1 cellular context compared by ENCODE assay signal in the genomic region with DNA sequence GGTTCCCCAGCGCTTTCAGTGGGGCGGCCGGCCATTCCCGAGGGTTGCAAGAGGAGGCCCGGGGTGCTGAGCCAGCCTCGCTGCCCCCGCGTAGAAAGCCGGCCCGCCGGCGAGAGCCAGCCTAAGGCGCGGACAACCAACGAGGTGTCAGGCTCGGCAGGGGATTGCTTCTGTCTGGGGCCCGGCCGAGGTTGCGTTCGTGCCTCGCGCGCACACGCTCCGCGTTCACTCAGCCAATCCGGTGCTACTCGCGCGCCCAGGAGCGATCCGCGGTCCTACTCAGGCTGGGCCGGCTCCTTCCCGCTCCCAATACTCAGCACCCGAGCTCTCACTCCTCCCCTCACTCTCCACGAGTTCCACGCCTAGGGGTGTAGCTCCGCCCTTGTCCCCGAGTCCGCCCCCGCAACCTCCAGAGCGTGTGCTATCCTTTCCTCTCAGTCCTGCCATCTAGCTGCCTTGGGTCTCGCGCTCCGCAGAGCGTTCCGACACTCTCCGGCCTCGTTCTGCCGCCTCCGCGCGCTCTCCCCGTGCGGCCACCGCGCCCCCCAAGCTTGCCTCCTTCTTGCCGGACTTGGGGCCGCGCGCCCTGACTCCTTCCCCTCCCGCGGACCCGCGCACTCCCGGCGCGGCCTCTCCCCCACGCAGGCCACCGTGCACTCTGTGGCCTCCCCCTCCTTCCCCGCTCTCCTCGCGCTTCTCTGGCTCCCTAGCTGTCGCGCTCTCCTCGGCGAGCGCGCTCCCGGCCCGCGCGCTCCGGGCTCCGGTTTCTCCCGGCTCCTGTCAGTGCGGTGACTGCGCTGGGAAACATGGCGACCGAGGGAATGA.
TF ChIP-seq lines count a peak whose summit lies in the region.

A gene (plus strand): TSS at position 426 of the 825 bp plus-strand sequence.

TF ChIP-seq in HepG2, 621 proteins besides CTCF, POLR2A, EP300 and RAD21 (continued from another document and continues in another):
- TF ChIP-seq, protein P1, sequence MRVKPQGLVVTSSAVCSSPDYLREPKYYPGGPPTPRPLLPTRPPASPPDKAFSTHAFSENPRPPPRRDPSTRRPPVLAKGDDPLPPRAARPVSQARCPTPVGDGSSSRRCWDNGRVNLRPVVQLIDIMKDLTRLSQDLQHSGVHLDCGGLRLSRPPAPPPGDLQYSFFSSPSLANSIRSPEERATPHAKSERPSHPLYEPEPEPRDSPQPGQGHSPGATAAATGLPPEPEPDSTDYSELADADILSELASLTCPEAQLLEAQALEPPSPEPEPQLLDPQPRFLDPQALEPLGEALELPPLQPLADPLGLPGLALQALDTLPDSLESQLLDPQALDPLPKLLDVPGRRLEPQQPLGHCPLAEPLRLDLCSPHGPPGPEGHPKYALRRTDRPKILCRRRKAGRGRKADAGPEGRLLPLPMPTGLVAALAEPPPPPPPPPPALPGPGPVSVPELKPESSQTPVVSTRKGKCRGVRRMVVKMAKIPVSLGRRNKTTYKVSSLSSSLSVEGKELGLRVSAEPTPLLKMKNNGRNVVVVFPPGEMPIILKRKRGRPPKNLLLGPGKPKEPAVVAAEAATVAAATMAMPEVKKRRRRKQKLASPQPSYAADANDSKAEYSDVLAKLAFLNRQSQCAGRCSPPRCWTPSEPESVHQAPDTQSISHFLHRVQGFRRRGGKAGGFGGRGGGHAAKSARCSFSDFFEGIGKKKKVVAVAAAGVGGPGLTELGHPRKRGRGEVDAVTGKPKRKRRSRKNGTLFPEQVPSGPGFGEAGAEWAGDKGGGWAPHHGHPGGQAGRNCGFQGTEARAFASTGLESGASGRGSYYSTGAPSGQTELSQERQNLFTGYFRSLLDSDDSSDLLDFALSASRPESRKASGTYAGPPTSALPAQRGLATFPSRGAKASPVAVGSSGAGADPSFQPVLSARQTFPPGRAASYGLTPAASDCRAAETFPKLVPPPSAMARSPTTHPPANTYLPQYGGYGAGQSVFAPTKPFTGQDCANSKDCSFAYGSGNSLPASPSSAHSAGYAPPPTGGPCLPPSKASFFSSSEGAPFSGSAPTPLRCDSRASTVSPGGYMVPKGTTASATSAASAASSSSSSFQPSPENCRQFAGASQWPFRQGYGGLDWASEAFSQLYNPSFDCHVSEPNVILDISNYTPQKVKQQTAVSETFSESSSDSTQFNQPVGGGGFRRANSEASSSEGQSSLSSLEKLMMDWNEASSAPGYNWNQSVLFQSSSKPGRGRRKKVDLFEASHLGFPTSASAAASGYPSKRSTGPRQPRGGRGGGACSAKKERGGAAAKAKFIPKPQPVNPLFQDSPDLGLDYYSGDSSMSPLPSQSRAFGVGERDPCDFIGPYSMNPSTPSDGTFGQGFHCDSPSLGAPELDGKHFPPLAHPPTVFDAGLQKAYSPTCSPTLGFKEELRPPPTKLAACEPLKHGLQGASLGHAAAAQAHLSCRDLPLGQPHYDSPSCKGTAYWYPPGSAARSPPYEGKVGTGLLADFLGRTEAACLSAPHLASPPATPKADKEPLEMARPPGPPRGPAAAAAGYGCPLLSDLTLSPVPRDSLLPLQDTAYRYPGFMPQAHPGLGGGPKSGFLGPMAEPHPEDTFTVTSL (CRISPR knock-in tag; IDR thresholded peaks at IDR 0.05; ENCODE audit: borderline replicate concordance), result peak; percentile 46; the same call in 1 of the 2 replicates
- TF ChIP-seq KLF12 (CRISPR knock-in tag; IDR thresholded peaks at IDR 0.05; ENCODE audit: borderline replicate concordance) (peak; percentile 33; the same call in 1 of the 2 replicates), ERF (CRISPR knock-in tag; IDR thresholded peaks at IDR 0.05) (peak; percentile 90), ZNF333 (CRISPR knock-in tag; IDR thresholded peaks at IDR 0.05; ENCODE audit: borderline replicate concordance) (peak; percentile 80), KAT7 (CRISPR knock-in tag; IDR thresholded peaks at IDR 0.05; ENCODE audit: borderline replicate concordance) (no peak; the same call in 1 of the 2 replicates), RBAK (CRISPR knock-in tag; IDR thresholded peaks at IDR 0.05) (no peak), SIN3B (IDR thresholded peaks at IDR 0.05; ENCODE audit: low read length) (peak; percentile 56), KDM4B (CRISPR knock-in tag; IDR thresholded peaks at IDR 0.05) (peak; percentile 67; the same call in 1 of the 2 replicates), ZNF10 (CRISPR knock-in tag; IDR thresholded peaks at IDR 0.05; ENCODE audit: borderline replicate concordance, low read depth) (no peak), U2AF1 (optimal IDR thresholded peaks at IDR 0.05; ENCODE audit: low read depth, low read length) (peak; percentile 78), EED (CRISPR knock-in tag; IDR thresholded peaks at IDR 0.05) (peak; percentile 70; the same call in 1 of the 2 replicates), ZNF563 (CRISPR knock-in tag; IDR thresholded peaks at IDR 0.05) (peak; percentile 97), RFXAP (CRISPR knock-in tag; IDR thresholded peaks at IDR 0.05; ENCODE audit: borderline replicate concordance) (peak; percentile 73; the same call in 1 of the 2 replicates), RFX1 (IDR thresholded peaks at IDR 0.05) (no peak), HDAC6 (IDR thresholded peaks at IDR 0.05; ENCODE audit: low read depth, low read length) (no peak), ZKSCAN8 (CRISPR knock-in tag; IDR thresholded peaks at IDR 0.05; ENCODE audit: borderline replicate concordance) (peak; percentile 11; the same call in 1 of the 2 replicates), HOXA5 (CRISPR knock-in tag; IDR thresholded peaks at IDR 0.05) (peak; percentile 74; the same call in 1 of the 2 replicates), STAT5B (CRISPR knock-in tag; IDR thresholded peaks at IDR 0.05) (no peak), KAT8 (CRISPR knock-in tag; IDR thresholded peaks at IDR 0.05) (peak; percentile 47), PHF8 (CRISPR knock-in tag; IDR thresholded peaks at IDR 0.05) (peak; percentile 94), YEATS4 (CRISPR knock-in tag; IDR thresholded peaks at IDR 0.05; ENCODE audit: borderline replicate concordance) (peak; percentile 83), MXI1 (IDR thresholded peaks at IDR 0.05; ENCODE audit: borderline replicate concordance, low read depth, low read length) (peak; percentile 90; the same call in 2 of the 3 replicates), ZNF138 (CRISPR knock-in tag; IDR thresholded peaks at IDR 0.05; ENCODE audit: low read depth) (0 out of 2 replicates have a peak, but pooled peaks have one; percentile 14), SMC3 (IDR thresholded peaks at IDR 0.05; ENCODE audit: low read length) (no peak), PPARG (CRISPR knock-in tag; conservative IDR thresholded peaks at IDR 0.05) (no peak), CENPX (CRISPR knock-in tag; IDR thresholded peaks at IDR 0.05) (no peak), SUZ12 (IDR thresholded peaks at IDR 0.05; ENCODE audit: low read depth, low read length) (no peak), RFX5 (IDR thresholded peaks at IDR 0.05; ENCODE audit: low read depth, low read length) (no peak; the same call in 1 of the 2 replicates), ZNF180 (CRISPR knock-in tag; IDR thresholded peaks at IDR 0.05; ENCODE audit: borderline replicate concordance, low read depth) (no peak), RELA (CRISPR knock-in tag; IDR thresholded peaks at IDR 0.05) (no peak), IRF2 (CRISPR knock-in tag; IDR thresholded peaks at IDR 0.05) (peak; percentile 87), FOSL1 (CRISPR knock-in tag; IDR thresholded peaks at IDR 0.05; ENCODE audit: borderline replicate concordance) (no peak), ZNF282 (IDR thresholded peaks at IDR 0.05; ENCODE audit: partially characterized antibody) (no peak), ZSCAN31 (CRISPR knock-in tag; IDR thresholded peaks at IDR 0.05; ENCODE audit: low read depth) (peak; percentile 94), ZNF674 (CRISPR knock-in tag; IDR thresholded peaks at IDR 0.05; ENCODE audit: low read depth) (0 out of 2 replicates have a peak, but pooled peaks have one; percentile 48), FOXO1 (CRISPR knock-in tag; IDR thresholded peaks at IDR 0.05) (peak; percentile 34), PTBP1 (IDR thresholded peaks at IDR 0.05; ENCODE audit: low read depth, low read length, poor library complexity, severe bottlenecking) (no peak), ZNF292 (CRISPR knock-in tag; IDR thresholded peaks at IDR 0.05; ENCODE audit: borderline replicate concordance, low read depth) (peak; percentile 99), ZFP90 (CRISPR knock-in tag; IDR thresholded peaks at IDR 0.05; ENCODE audit: borderline replicate concordance) (peak; percentile 60; the same call in 1 of the 2 replicates), SOX6 (IDR thresholded peaks at IDR 0.05) (no peak), SOX6 (CRISPR knock-in tag; IDR thresholded peaks at IDR 0.05) (peak; percentile 73)
- TF ChIP-seq, protein P2, sequence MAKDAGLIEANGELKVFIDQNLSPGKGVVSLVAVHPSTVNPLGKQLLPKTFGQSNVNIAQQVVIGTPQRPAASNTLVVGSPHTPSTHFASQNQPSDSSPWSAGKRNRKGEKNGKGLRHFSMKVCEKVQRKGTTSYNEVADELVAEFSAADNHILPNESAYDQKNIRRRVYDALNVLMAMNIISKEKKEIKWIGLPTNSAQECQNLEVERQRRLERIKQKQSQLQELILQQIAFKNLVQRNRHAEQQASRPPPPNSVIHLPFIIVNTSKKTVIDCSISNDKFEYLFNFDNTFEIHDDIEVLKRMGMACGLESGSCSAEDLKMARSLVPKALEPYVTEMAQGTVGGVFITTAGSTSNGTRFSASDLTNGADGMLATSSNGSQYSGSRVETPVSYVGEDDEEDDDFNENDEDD (CRISPR knock-in tag; IDR thresholded peaks at IDR 0.05; ENCODE audit: borderline replicate concordance), result peak; percentile 89
- TF ChIP-seq, protein P3, sequence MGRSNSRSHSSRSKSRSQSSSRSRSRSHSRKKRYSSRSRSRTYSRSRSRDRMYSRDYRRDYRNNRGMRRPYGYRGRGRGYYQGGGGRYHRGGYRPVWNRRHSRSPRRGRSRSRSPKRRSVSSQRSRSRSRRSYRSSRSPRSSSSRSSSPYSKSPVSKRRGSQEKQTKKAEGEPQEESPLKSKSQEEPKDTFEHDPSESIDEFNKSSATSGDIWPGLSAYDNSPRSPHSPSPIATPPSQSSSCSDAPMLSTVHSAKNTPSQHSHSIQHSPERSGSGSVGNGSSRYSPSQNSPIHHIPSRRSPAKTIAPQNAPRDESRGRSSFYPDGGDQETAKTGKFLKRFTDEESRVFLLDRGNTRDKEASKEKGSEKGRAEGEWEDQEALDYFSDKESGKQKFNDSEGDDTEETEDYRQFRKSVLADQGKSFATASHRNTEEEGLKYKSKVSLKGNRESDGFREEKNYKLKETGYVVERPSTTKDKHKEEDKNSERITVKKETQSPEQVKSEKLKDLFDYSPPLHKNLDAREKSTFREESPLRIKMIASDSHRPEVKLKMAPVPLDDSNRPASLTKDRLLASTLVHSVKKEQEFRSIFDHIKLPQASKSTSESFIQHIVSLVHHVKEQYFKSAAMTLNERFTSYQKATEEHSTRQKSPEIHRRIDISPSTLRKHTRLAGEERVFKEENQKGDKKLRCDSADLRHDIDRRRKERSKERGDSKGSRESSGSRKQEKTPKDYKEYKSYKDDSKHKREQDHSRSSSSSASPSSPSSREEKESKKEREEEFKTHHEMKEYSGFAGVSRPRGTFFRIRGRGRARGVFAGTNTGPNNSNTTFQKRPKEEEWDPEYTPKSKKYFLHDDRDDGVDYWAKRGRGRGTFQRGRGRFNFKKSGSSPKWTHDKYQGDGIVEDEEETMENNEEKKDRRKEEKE (IDR thresholded peaks at IDR 0.05), result no peak
- TF ChIP-seq, protein P4, sequence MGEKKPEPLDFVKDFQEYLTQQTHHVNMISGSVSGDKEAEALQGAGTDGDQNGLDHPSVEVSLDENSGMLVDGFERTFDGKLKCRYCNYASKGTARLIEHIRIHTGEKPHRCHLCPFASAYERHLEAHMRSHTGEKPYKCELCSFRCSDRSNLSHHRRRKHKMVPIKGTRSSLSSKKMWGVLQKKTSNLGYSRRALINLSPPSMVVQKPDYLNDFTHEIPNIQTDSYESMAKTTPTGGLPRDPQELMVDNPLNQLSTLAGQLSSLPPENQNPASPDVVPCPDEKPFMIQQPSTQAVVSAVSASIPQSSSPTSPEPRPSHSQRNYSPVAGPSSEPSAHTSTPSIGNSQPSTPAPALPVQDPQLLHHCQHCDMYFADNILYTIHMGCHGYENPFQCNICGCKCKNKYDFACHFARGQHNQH (CRISPR knock-in tag; IDR thresholded peaks at IDR 0.05), result peak; percentile 74
- TF ChIP-seq, protein P5, sequence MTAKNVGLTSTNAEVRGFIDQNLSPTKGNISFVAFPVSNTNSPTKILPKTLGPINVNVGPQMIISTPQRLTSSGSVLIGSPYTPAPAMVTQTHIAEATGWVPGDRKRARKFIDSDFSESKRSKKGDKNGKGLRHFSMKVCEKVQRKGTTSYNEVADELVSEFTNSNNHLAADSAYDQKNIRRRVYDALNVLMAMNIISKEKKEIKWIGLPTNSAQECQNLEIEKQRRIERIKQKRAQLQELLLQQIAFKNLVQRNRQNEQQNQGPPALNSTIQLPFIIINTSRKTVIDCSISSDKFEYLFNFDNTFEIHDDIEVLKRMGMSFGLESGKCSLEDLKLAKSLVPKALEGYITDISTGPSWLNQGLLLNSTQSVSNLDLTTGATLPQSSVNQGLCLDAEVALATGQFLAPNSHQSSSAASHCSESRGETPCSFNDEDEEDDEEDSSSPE (CRISPR knock-in tag; IDR thresholded peaks at IDR 0.05), result peak; percentile 93
- TF ChIP-seq, protein P6, sequence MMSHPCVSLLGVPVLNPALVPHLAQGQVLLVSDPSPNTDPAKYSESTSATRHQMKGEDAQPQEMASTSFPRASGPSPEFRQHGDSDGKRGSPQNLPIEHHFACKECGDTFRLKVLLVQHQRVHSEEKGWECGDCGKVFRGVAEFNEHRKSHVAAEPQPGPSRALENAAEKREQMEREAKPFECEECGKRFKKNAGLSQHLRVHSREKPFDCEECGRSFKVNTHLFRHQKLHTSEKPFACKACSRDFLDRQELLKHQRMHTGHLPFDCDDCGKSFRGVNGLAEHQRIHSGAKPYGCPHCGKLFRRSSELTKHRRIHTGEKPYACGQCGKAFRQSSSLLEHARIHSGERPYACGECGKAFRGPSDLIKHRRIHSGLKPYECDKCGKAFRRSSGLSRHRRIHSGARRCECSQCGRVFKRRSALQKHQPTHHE (CRISPR knock-in tag; IDR thresholded peaks at IDR 0.05; ENCODE audit: borderline replicate concordance), result peak; percentile 71; the same call in 1 of the 2 replicates
- TF ChIP-seq, protein P7, sequence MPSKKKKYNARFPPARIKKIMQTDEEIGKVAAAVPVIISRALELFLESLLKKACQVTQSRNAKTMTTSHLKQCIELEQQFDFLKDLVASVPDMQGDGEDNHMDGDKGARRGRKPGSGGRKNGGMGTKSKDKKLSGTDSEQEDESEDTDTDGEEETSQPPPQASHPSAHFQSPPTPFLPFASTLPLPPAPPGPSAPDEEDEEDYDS (CRISPR knock-in tag; IDR thresholded peaks at IDR 0.05), result peak; percentile 88
- TF ChIP-seq, protein P8, sequence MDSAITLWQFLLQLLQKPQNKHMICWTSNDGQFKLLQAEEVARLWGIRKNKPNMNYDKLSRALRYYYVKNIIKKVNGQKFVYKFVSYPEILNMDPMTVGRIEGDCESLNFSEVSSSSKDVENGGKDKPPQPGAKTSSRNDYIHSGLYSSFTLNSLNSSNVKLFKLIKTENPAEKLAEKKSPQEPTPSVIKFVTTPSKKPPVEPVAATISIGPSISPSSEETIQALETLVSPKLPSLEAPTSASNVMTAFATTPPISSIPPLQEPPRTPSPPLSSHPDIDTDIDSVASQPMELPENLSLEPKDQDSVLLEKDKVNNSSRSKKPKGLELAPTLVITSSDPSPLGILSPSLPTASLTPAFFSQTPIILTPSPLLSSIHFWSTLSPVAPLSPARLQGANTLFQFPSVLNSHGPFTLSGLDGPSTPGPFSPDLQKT (CRISPR knock-in tag; IDR thresholded peaks at IDR 0.05; ENCODE audit: borderline replicate concordance), result no peak
- TF ChIP-seq, protein P9, sequence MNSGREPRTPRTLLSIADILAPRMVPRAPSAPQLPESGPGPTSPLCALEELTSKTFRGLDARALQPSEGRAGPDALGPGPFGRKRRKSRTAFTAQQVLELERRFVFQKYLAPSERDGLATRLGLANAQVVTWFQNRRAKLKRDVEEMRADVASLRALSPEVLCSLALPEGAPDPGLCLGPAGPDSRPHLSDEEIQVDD (CRISPR knock-in tag; IDR thresholded peaks at IDR 0.05; ENCODE audit: borderline replicate concordance), result peak; percentile 20; the same call in 1 of the 2 replicates
